In the genomic region with DNA sequence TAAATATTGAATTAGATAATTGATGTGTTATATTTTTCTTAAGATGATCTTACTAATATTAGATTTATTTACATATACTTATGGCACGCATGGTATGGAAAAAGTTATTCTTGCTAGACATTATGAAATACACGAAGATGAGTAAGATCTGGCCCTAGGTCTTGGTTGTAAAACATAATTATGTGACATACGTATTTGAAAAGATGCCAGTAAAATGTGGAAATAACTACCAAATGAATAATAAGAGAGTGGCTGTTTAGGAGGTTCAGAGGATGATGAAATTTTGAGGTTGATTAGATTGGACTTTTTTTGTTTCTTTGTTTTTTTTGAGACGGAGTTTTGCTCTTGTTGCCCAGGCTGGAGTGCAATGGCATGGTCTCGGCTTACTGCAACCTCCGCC, we compare ENCODE assay signal across 1 cellular context.
TF ChIP-seq lines count a peak whose summit lies in the region.

No MANE protein-coding gene starts in this region.

TF ChIP-seq in SK-N-SH, 30 proteins besides CTCF, POLR2A, EP300 and RAD21 (continued from another document):
- TF ChIP-seq, protein P1, sequence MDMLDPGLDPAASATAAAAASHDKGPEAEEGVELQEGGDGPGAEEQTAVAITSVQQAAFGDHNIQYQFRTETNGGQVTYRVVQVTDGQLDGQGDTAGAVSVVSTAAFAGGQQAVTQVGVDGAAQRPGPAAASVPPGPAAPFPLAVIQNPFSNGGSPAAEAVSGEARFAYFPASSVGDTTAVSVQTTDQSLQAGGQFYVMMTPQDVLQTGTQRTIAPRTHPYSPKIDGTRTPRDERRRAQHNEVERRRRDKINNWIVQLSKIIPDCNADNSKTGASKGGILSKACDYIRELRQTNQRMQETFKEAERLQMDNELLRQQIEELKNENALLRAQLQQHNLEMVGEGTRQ (IDR thresholded peaks at IDR 0.05; ENCODE audit: borderline replicate concordance, low read depth, low read length), result no peak
- no peak for TF ChIP-seq FOXJ3 (CRISPR knock-in tag; IDR thresholded peaks at IDR 0.05)
- TF ChIP-seq FOXM1 (IDR thresholded peaks at IDR 0.05; ENCODE audit: low read depth), result no peak
- peak; percentile 15; the same call in 1 of the 2 replicates for TF ChIP-seq RXRA (IDR thresholded peaks at IDR 0.05; ENCODE audit: borderline replicate concordance, low read depth)
- TF ChIP-seq TCF12 (IDR thresholded peaks at IDR 0.05), result peak; percentile 18; the same call in 1 of the 2 replicates
- TF ChIP-seq, protein P2, sequence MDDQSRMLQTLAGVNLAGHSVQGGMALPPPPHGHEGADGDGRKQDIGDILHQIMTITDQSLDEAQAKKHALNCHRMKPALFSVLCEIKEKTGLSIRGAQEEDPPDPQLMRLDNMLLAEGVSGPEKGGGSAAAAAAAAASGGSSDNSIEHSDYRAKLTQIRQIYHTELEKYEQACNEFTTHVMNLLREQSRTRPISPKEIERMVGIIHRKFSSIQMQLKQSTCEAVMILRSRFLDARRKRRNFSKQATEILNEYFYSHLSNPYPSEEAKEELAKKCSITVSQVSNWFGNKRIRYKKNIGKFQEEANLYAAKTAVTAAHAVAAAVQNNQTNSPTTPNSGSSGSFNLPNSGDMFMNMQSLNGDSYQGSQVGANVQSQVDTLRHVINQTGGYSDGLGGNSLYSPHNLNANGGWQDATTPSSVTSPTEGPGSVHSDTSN (IDR thresholded peaks at IDR 0.05), result peak; percentile 51; the same call in 1 of the 2 replicates
- no peak for TF ChIP-seq TEAD4 (IDR thresholded peaks at IDR 0.05; ENCODE audit: borderline replicate concordance, insufficient read depth)
- TF ChIP-seq, protein P3, sequence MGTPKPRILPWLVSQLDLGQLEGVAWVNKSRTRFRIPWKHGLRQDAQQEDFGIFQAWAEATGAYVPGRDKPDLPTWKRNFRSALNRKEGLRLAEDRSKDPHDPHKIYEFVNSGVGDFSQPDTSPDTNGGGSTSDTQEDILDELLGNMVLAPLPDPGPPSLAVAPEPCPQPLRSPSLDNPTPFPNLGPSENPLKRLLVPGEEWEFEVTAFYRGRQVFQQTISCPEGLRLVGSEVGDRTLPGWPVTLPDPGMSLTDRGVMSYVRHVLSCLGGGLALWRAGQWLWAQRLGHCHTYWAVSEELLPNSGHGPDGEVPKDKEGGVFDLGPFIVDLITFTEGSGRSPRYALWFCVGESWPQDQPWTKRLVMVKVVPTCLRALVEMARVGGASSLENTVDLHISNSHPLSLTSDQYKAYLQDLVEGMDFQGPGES (IDR thresholded peaks at IDR 0.05; ENCODE audit: low read depth, low read length), result no peak
- TF ChIP-seq ELF1 (IDR thresholded peaks at IDR 0.05), result no peak
- TF ChIP-seq TAF1 (IDR thresholded peaks at IDR 0.05; ENCODE audit: borderline replicate concordance, low read depth, low read length), result no peak
- TF ChIP-seq MEF2A (IDR thresholded peaks at IDR 0.05; ENCODE audit: borderline replicate concordance, low read depth), result no peak
- TF ChIP-seq, protein P4, sequence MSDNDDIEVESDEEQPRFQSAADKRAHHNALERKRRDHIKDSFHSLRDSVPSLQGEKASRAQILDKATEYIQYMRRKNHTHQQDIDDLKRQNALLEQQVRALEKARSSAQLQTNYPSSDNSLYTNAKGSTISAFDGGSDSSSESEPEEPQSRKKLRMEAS (IDR thresholded peaks at IDR 0.05; ENCODE audit: low read depth), result no peak
- TF ChIP-seq POLR2AphosphoS5 (IDR thresholded peaks at IDR 0.05; ENCODE audit: low read depth, low read length), result no peak
- no peak for TF ChIP-seq RCOR1 (IDR thresholded peaks at IDR 0.05; ENCODE audit: low read length)
- TF ChIP-seq EZH2phosphoT487 (IDR thresholded peaks at IDR 0.05; ENCODE audit: borderline replicate concordance, low read depth), result no peak
- 0 out of 2 replicates have a peak, but pooled peaks have one; percentile 9 for TF ChIP-seq JUND (IDR thresholded peaks at IDR 0.05)
- TF ChIP-seq, protein P5, sequence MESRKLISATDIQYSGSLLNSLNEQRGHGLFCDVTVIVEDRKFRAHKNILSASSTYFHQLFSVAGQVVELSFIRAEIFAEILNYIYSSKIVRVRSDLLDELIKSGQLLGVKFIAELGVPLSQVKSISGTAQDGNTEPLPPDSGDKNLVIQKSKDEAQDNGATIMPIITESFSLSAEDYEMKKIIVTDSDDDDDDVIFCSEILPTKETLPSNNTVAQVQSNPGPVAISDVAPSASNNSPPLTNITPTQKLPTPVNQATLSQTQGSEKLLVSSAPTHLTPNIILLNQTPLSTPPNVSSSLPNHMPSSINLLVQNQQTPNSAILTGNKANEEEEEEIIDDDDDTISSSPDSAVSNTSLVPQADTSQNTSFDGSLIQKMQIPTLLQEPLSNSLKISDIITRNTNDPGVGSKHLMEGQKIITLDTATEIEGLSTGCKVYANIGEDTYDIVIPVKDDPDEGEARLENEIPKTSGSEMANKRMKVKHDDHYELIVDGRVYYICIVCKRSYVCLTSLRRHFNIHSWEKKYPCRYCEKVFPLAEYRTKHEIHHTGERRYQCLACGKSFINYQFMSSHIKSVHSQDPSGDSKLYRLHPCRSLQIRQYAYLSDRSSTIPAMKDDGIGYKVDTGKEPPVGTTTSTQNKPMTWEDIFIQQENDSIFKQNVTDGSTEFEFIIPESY (IDR thresholded peaks at IDR 0.05; ENCODE audit: borderline replicate concordance, low read depth), result no peak
